28 cellular contexts compared by ENCODE assay signal in the genomic region with DNA sequence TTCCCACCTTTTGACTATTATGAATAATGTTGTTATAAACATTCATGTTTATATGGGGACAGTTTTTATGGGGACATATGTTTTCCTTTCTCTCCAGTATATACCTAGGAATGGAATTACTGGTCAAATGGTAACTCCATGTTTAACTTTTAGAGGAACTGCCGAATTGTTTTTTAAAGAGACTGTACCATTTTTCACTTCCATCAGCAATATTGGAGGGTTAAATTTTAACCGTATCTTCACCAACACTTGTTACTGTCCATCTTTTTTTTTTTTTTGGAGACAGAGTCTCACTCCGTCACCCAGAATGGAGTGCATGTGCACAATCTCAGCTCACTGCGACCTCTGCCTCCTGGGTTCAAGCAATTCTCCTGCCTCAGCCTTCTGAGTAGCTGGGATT.
"Had no signal": no experiment of that assay in that cellular context is flagged by ENCODE, and none has a peak within 500 bp of the region (broad histone marks: within the 10 kb centered on the region; RNA-seq: fewer than 3 reads in every experiment).

No MANE protein-coding gene starts in this region.

- DNase-seq: stimulated activated CD4-positive, alpha-beta T cell treated with anti-CD3 and anti-CD28 coated beads, Interleukin-2, amount 100 ng/mL, for 48 hours; stimulated activated CD4-positive, alpha-beta T cell treated with anti-CD3 and anti-CD28 coated beads, Interleukin-4, amount 100 ng/mL, for 1 hour; stimulated activated CD4-positive, alpha-beta T cell treated with anti-CD3 and anti-CD28 coated beads, Interleukin-4, amount 100 ng/mL, for 24 hours; stimulated activated CD4-positive, alpha-beta T cell treated with anti-CD3 and anti-CD28 coated beads, Interleukin-4, amount 100 ng/mL, for 4 hours; stimulated activated CD8-positive, alpha-beta memory T cell treated with anti-CD3 and anti-CD28 coated beads, Interleukin-4, amount 100 ng/mL, for 48 hours; stimulated activated naive B cell treated with anti-CD40 and anti-IgM and Interleukin-4, amounts not matched to agents 10 μg/mL and 1 μg/mL and 100 μg/mL, for 72 hours; stimulated activated naive CD4-positive, alpha-beta T cell; stimulated activated naive CD4-positive, alpha-beta T cell treated with Interleukin-2 at 50 U/mL for 16 hours; stimulated activated naive CD8-positive, alpha-beta T cell treated with anti-CD3 and anti-CD28 coated beads, Interleukin-15, amount 100 ng/mL, for 72 hours; stimulated activated naive CD8-positive, alpha-beta T cell treated with anti-CD3 and anti-CD28 coated beads, Interleukin-15, Interleukin-2, amounts not matched to agents 100 U/mL and 50 U/mL, for 24 hours; stomach; substantia nigra; testis; thyroid gland; tibial artery; transverse colon; trophoblast cell; upper lobe of right lung; uterus had no signal

- H3K27me3 Mint-ChIP-seq: stimulated activated memory B cell treated with anti-CD40 and anti-IgM and Interleukin-4, amounts not matched to agents 10 μg/mL and 1 μg/mL and 100 μg/mL, for 72 hours; stimulated activated naive B cell treated with anti-CD40 and anti-IgM and Interleukin-4, amounts not matched to agents 10 μg/mL and 1 μg/mL and 100 μg/mL, for 72 hours; stimulated activated naive CD8-positive, alpha-beta T cell treated with anti-CD3 and anti-CD28 coated beads, Interleukin-15, amount 100 ng/mL, for 72 hours; stimulated activated naive CD8-positive, alpha-beta T cell treated with anti-CD3 and anti-CD28 coated beads, Interleukin-15, Interleukin-2, amounts not matched to agents 100 ng/mL and 50 ng/mL, for 24 hours; type B pancreatic cell had no signal

- H3K27ac Mint-ChIP-seq: stimulated activated effector memory CD8-positive, alpha-beta T cell treated with anti-CD3 and anti-CD28 coated beads, Interleukin-12 subunit alpha, Interleukin-12 subunit beta, amount 100 ng/mL, for 72 hours; stimulated activated memory B cell treated with anti-CD40 and anti-IgM and Interleukin-4, amounts not matched to agents 10 μg/mL and 1 μg/mL and 100 μg/mL, for 72 hours; stimulated activated naive B cell treated with anti-CD40 and anti-IgM and Interleukin-4, amounts not matched to agents 10 μg/mL and 1 μg/mL and 100 μg/mL, for 72 hours; stimulated activated naive CD8-positive, alpha-beta T cell treated with anti-CD3 and anti-CD28 coated beads, Interleukin-15, amount 100 ng/mL, for 72 hours; stimulated activated naive CD8-positive, alpha-beta T cell treated with anti-CD3 and anti-CD28 coated beads, Interleukin-15, Interleukin-2, amounts not matched to agents 100 ng/mL and 50 ng/mL, for 24 hours; type B pancreatic cell had no signal

- H3K4me3 Mint-ChIP-seq: stimulated activated effector memory CD8-positive, alpha-beta T cell treated with anti-CD3 and anti-CD28 coated beads, Interleukin-12 subunit alpha, Interleukin-12 subunit beta, amount 100 ng/mL, for 72 hours; stimulated activated memory B cell treated with anti-CD40 and anti-IgM and Interleukin-4, amounts not matched to agents 10 μg/mL and 1 μg/mL and 100 μg/mL, for 72 hours; stimulated activated naive B cell treated with anti-CD40 and anti-IgM and Interleukin-4, amounts not matched to agents 10 μg/mL and 1 μg/mL and 100 μg/mL, for 72 hours; stimulated activated naive CD8-positive, alpha-beta T cell treated with anti-CD3 and anti-CD28 coated beads, Interleukin-15, amount 100 ng/mL, for 72 hours; stimulated activated naive CD8-positive, alpha-beta T cell treated with anti-CD3 and anti-CD28 coated beads, Interleukin-15, Interleukin-2, amounts not matched to agents 100 ng/mL and 50 ng/mL, for 24 hours; type B pancreatic cell had no signal

- H3K4me1 ChIP-seq: stomach, suprapubic skin, testis, thyroid gland, tibial artery, tibial nerve, transverse colon, upper lobe of right lung, uterus, vagina had no signal

- FAIRE-seq: urothelium cell line had no signal

- H3K27me3 ChIP-seq: stomach, suprapubic skin, testis, thyroid gland, tibial artery, tibial nerve, transverse colon, upper lobe of right lung, uterus, vagina had no signal

- H3K9me3 Mint-ChIP-seq: stimulated activated effector memory CD8-positive, alpha-beta T cell treated with anti-CD3 and anti-CD28 coated beads, Interleukin-12 subunit alpha, Interleukin-12 subunit beta, amount 100 ng/mL, for 72 hours; stimulated activated memory B cell treated with anti-CD40 and anti-IgM and Interleukin-4, amounts not matched to agents 10 μg/mL and 1 μg/mL and 100 μg/mL, for 72 hours; stimulated activated naive CD8-positive, alpha-beta T cell treated with anti-CD3 and anti-CD28 coated beads, Interleukin-15, amount 100 ng/mL, for 72 hours; stimulated activated naive CD8-positive, alpha-beta T cell treated with anti-CD3 and anti-CD28 coated beads, Interleukin-15, Interleukin-2, amounts not matched to agents 100 ng/mL and 50 ng/mL, for 24 hours had no signal

- H3K9me3 ChIP-seq: suprapubic skin, testis, thoracic aorta, thyroid gland, transverse colon, upper lobe of right lung, uterus, vagina had no signal

- ATAC-seq: stimulated activated effector memory CD8-positive, alpha-beta T cell treated with anti-CD3 and anti-CD28 coated beads, Interleukin-12 subunit alpha, Interleukin-12 subunit beta, amount 100 ng/mL, for 72 hours; stimulated activated memory B cell treated with anti-CD40 and anti-IgM and Interleukin-4, amounts not matched to agents 10 μg/mL and 1 μg/mL and 100 μg/mL, for 72 hours; stimulated activated naive B cell treated with anti-CD40 and anti-IgM and Interleukin-4, amounts not matched to agents 10 μg/mL and 1 μg/mL and 100 μg/mL, for 72 hours; stimulated activated naive CD8-positive, alpha-beta T cell treated with anti-CD3 and anti-CD28 coated beads, Interleukin-15, amount 100 ng/mL, for 72 hours; stimulated activated naive CD8-positive, alpha-beta T cell treated with anti-CD3 and anti-CD28 coated beads, Interleukin-15, Interleukin-2, amounts not matched to agents 100 U/mL and 50 U/mL, for 24 hours; upper lobe of right lung had no signal

- H3K27ac ChIP-seq: stomach, suprapubic skin, testis, thoracic aorta, thyroid gland, tibial artery, tibial nerve, transverse colon, upper lobe of right lung, uterus, vagina had no signal

- H3K4me1 Mint-ChIP-seq: stimulated activated effector memory CD8-positive, alpha-beta T cell treated with anti-CD3 and anti-CD28 coated beads, Interleukin-12 subunit alpha, Interleukin-12 subunit beta, amount 100 ng/mL, for 72 hours; stimulated activated memory B cell treated with anti-CD40 and anti-IgM and Interleukin-4, amounts not matched to agents 10 μg/mL and 1 μg/mL and 100 μg/mL, for 72 hours; stimulated activated naive B cell treated with anti-CD40 and anti-IgM and Interleukin-4, amounts not matched to agents 10 μg/mL and 1 μg/mL and 100 μg/mL, for 72 hours; stimulated activated naive CD8-positive, alpha-beta T cell treated with anti-CD3 and anti-CD28 coated beads, Interleukin-15, amount 100 ng/mL, for 72 hours had no signal

- H3K4me3 ChIP-seq: stomach, suprapubic skin, testis, thoracic aorta, thyroid gland, tibial artery, tibial nerve, transverse colon, upper lobe of right lung, uterus, vagina had no signal

- H3K36me3 Mint-ChIP-seq: stimulated activated effector memory CD8-positive, alpha-beta T cell treated with anti-CD3 and anti-CD28 coated beads, Interleukin-12 subunit alpha, Interleukin-12 subunit beta, amount 100 ng/mL, for 72 hours; stimulated activated memory B cell treated with anti-CD40 and anti-IgM and Interleukin-4, amounts not matched to agents 10 μg/mL and 1 μg/mL and 100 μg/mL, for 72 hours had no signal

- H3K36me3 ChIP-seq: stomach, suprapubic skin, thoracic aorta, thyroid gland, tibial artery, tibial nerve, transverse colon, upper lobe of right lung, uterus, vagina had no signal
